ENCODE assay signal across 1 cellular context in genomic region chr20:32672982-32673727, GRCh38.
TF ChIP-seq lines count a peak whose summit lies in the region.

No MANE protein-coding gene starts in this region.

TF ChIP-seq in HepG2, 621 proteins besides CTCF, POLR2A, EP300 and RAD21 (continued from another document and continues in another):
- TF ChIP-seq, protein P1, sequence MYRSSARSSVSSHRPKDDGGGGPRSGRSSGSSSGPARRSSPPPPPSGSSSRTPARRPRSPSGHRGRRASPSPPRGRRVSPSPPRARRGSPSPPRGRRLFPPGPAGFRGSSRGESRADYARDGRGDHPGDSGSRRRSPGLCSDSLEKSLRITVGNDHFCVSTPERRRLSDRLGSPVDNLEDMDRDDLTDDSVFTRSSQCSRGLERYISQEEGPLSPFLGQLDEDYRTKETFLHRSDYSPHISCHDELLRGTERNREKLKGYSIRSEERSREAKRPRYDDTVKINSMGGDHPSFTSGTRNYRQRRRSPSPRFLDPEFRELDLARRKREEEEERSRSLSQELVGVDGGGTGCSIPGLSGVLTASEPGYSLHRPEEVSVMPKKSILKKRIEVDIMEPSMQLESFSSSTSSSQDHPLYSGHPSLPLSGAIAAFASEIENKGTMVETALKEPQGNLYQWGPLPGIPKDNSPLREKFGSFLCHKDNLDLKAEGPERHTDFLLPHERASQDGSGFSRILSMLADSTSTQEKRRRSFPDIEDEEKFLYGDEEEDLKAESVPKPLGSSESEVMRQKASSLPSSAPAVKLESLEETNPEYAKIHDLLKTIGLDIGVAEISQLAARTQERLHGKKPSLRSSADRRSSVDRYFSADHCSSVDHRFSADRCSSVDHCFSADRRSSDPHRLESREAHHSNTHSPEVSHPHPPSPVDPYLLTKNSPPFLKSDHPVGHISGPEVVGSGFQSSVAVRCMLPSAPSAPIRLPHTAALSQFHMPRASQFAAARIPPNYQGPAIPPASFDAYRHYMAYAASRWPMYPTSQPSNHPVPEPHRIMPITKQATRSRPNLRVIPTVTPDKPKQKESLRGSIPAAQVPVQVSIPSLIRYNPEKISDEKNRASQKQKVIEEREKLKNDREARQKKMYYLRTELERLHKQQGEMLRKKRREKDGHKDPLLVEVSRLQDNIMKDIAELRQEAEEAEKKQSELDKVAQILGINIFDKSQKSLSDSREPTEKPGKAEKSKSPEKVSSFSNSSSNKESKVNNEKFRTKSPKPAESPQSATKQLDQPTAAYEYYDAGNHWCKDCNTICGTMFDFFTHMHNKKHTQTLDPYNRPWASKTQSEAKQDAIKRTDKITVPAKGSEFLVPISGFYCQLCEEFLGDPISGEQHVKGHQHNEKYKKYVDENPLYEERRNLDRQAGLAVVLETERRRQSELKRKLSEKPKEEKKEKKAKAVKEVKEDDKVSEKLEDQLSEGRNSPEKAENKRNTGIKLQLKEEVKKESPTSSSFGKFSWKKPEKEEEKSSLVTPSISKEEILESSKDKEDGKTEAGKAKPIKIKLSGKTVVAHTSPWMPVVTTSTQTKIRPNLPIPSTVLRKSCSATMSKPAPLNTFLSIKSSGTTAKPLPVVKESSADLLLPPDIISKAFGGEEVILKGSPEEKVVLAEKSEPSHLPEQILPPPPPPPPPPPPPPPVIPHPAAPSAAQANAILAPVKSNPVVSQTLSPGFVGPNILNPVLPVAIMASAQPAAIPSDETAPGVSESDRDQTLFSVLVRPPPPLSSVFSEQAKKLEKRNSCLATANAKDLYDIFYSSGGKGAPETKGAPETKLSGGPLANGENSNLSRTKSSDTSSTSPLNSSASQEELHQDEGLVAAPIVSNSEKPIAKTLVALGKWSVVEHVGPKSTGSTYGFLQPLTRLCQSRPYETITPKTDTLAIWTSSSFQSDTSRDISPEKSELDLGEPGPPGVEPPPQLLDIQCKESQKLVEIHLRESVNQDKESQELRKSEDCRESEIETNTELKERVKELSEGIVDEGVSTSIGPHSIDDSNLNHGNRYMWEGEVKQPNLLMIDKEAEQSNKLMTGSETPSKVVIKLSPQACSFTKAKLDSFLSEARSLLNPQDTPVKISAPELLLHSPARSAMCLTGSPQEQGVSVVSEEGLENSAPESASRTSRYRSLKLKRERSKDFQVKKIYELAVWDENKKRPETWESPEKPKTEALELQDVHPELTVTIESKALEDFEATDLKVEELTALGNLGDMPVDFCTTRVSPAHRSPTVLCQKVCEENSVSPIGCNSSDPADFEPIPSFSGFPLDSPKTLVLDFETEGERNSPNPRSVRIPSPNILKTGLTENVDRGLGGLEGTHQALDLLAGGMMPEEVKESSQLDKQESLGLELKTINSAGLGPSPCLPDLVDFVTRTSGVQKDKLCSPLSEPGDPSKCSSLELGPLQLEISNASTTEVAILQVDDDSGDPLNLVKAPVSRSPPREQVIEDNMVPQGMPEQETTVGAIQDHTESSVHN (CRISPR knock-in tag; IDR thresholded peaks at IDR 0.05) = peak; percentile 29; the same call in 1 of the 2 replicates
- TF ChIP-seq, protein P2, sequence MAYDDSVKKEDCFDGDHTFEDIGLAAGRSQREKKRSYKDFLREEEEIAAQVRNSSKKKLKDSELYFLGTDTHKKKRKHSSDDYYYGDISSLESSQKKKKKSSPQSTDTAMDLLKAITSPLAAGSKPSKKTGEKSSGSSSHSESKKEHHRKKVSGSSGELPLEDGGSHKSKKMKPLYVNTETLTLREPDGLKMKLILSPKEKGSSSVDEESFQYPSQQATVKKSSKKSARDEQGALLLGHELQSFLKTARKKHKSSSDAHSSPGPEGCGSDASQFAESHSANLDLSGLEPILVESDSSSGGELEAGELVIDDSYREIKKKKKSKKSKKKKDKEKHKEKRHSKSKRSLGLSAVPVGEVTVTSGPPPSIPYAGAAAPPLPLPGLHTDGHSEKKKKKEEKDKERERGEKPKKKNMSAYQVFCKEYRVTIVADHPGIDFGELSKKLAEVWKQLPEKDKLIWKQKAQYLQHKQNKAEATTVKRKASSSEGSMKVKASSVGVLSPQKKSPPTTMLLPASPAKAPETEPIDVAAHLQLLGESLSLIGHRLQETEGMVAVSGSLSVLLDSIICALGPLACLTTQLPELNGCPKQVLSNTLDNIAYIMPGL (CRISPR knock-in tag; IDR thresholded peaks at IDR 0.05; ENCODE audit: borderline replicate concordance in 1 of 2, low read depth in 1 of 2) = 0 out of 4 replicates have a peak, but pooled peaks of 1 of the 2 experiments have one; percentile 12
- TF ChIP-seq MAFK (conservative IDR thresholded peaks at IDR 0.05 in 1 of 2, IDR thresholded peaks at IDR 0.05 in 1 of 2; ENCODE audit: low read length in 2 of 2) = no peak
- TF ChIP-seq ZNF180 (CRISPR knock-in tag; IDR thresholded peaks at IDR 0.05; ENCODE audit: borderline replicate concordance, low read depth) = no peak
- no peak for TF ChIP-seq ZNF224 (CRISPR knock-in tag; IDR thresholded peaks at IDR 0.05)
- TF ChIP-seq ZNF225 (CRISPR knock-in tag; IDR thresholded peaks at IDR 0.05) = peak; percentile 76; the same call in 1 of the 2 replicates
- TF ChIP-seq, protein P3, sequence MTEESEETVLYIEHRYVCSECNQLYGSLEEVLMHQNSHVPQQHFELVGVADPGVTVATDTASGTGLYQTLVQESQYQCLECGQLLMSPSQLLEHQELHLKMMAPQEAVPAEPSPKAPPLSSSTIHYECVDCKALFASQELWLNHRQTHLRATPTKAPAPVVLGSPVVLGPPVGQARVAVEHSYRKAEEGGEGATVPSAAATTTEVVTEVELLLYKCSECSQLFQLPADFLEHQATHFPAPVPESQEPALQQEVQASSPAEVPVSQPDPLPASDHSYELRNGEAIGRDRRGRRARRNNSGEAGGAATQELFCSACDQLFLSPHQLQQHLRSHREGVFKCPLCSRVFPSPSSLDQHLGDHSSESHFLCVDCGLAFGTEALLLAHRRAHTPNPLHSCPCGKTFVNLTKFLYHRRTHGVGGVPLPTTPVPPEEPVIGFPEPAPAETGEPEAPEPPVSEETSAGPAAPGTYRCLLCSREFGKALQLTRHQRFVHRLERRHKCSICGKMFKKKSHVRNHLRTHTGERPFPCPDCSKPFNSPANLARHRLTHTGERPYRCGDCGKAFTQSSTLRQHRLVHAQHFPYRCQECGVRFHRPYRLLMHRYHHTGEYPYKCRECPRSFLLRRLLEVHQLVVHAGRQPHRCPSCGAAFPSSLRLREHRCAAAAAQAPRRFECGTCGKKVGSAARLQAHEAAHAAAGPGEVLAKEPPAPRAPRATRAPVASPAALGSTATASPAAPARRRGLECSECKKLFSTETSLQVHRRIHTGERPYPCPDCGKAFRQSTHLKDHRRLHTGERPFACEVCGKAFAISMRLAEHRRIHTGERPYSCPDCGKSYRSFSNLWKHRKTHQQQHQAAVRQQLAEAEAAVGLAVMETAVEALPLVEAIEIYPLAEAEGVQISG (CRISPR knock-in tag; IDR thresholded peaks at IDR 0.05) = 0 out of 2 replicates have a peak, but pooled peaks have one; percentile 29
- no peak for TF ChIP-seq ZBTB49 (CRISPR knock-in tag; IDR thresholded peaks at IDR 0.05; ENCODE audit: borderline replicate concordance)
- 0 out of 2 replicates have a peak, but pooled peaks have one; percentile 55 for TF ChIP-seq ZNF296 (CRISPR knock-in tag; conservative IDR thresholded peaks at IDR 0.05)
- TF ChIP-seq, protein P4, sequence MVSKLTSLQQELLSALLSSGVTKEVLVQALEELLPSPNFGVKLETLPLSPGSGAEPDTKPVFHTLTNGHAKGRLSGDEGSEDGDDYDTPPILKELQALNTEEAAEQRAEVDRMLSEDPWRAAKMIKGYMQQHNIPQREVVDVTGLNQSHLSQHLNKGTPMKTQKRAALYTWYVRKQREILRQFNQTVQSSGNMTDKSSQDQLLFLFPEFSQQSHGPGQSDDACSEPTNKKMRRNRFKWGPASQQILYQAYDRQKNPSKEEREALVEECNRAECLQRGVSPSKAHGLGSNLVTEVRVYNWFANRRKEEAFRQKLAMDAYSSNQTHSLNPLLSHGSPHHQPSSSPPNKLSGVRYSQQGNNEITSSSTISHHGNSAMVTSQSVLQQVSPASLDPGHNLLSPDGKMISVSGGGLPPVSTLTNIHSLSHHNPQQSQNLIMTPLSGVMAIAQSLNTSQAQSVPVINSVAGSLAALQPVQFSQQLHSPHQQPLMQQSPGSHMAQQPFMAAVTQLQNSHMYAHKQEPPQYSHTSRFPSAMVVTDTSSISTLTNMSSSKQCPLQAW (CRISPR knock-in tag; IDR thresholded peaks at IDR 0.05) = 0 out of 2 replicates have a peak, but pooled peaks have one; percentile 24
- 0 out of 2 replicates have a peak, but pooled peaks have one; percentile 49 for TF ChIP-seq ZSCAN31 (CRISPR knock-in tag; IDR thresholded peaks at IDR 0.05; ENCODE audit: low read depth)
- TF ChIP-seq, protein P5, sequence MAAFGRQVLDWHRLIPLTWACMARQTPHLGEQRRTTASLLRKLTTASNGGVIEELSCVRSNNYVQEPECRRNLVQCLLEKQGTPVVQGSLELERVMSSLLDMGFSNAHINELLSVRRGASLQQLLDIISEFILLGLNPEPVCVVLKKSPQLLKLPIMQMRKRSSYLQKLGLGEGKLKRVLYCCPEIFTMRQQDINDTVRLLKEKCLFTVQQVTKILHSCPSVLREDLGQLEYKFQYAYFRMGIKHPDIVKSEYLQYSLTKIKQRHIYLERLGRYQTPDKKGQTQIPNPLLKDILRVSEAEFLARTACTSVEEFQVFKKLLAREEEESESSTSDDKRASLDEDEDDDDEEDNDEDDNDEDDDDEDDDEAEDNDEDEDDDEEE (CRISPR knock-in tag; IDR thresholded peaks at IDR 0.05) = peak; percentile 16; the same call in 1 of the 2 replicates
- TF ChIP-seq TOPORS (CRISPR knock-in tag; IDR thresholded peaks at IDR 0.05) = 0 out of 2 replicates have a peak, but pooled peaks have one; percentile 58
- TF ChIP-seq, protein P6, sequence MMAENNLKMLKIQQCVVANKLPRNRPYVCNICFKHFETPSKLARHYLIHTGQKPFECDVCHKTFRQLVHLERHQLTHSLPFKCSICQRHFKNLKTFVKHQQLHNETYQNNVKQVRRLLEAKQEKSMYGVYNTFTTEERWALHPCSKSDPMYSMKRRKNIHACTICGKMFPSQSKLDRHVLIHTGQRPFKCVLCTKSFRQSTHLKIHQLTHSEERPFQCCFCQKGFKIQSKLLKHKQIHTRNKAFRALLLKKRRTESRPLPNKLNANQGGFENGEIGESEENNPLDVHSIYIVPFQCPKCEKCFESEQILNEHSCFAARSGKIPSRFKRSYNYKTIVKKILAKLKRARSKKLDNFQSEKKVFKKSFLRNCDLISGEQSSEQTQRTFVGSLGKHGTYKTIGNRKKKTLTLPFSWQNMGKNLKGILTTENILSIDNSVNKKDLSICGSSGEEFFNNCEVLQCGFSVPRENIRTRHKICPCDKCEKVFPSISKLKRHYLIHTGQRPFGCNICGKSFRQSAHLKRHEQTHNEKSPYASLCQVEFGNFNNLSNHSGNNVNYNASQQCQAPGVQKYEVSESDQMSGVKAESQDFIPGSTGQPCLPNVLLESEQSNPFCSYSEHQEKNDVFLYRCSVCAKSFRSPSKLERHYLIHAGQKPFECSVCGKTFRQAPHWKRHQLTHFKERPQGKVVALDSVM (CRISPR knock-in tag; IDR thresholded peaks at IDR 0.05) = 0 out of 2 replicates have a peak, but pooled peaks have one; percentile 59
- no peak for TF ChIP-seq MAFF (IDR thresholded peaks at IDR 0.05; ENCODE audit: low read depth, low read length)
- no peak for TF ChIP-seq KMT2A (CRISPR knock-in tag; IDR thresholded peaks at IDR 0.05)
- TF ChIP-seq SAFB2 (CRISPR knock-in tag; IDR thresholded peaks at IDR 0.05; ENCODE audit: borderline replicate concordance, low read depth) = no peak
- TF ChIP-seq ZNF354B (CRISPR knock-in tag; IDR thresholded peaks at IDR 0.05) = no peak
- TF ChIP-seq, protein P7, sequence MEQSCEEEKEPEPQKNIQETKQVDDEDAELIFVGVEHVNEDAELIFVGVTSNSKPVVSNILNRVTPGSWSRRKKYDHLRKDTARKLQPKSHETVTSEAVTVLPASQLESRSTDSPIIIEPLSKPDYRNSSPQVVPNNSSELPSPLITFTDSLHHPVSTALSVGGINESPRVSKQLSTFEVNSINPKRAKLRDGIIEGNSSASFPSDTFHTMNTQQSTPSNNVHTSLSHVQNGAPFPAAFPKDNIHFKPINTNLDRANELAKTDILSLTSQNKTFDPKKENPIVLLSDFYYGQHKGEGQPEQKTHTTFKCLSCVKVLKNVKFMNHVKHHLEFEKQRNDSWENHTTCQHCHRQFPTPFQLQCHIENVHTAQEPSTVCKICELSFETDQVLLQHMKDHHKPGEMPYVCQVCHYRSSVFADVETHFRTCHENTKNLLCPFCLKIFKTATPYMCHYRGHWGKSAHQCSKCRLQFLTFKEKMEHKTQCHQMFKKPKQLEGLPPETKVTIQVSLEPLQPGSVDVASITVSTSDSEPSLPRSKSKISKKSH (CRISPR knock-in tag; IDR thresholded peaks at IDR 0.05; ENCODE audit: borderline replicate concordance) = peak; percentile 58; the same call in 1 of the 2 replicates
- peak; percentile 38; the same call in 1 of the 2 replicates for TF ChIP-seq KAT8 (CRISPR knock-in tag; IDR thresholded peaks at IDR 0.05)
- TF ChIP-seq DPF2 (CRISPR knock-in tag; IDR thresholded peaks at IDR 0.05; ENCODE audit: borderline replicate concordance, low read depth) = 0 out of 2 replicates have a peak, but pooled peaks have one; percentile 23
- TF ChIP-seq SAP130 (CRISPR knock-in tag; IDR thresholded peaks at IDR 0.05; ENCODE audit: low read depth) = peak; percentile 28; the same call in 1 of the 2 replicates
- TF ChIP-seq NR2F6 (IDR thresholded peaks at IDR 0.05) = no peak
- 0 out of 2 replicates have a peak, but pooled peaks have one; percentile 9 for TF ChIP-seq NR2F6 (CRISPR knock-in tag; IDR thresholded peaks at IDR 0.05)
- TF ChIP-seq ZNF598 (CRISPR knock-in tag; IDR thresholded peaks at IDR 0.05; ENCODE audit: borderline replicate concordance) = no peak; the same call in 1 of the 2 replicates
- no peak for TF ChIP-seq THYN1 (CRISPR knock-in tag; IDR thresholded peaks at IDR 0.05; ENCODE audit: borderline replicate concordance, low read depth)
- TF ChIP-seq IRX3 (CRISPR knock-in tag; IDR thresholded peaks at IDR 0.05; ENCODE audit: borderline replicate concordance, low read depth) = no peak
- TF ChIP-seq ATRX (CRISPR knock-in tag; IDR thresholded peaks at IDR 0.05; ENCODE audit: borderline replicate concordance) = no peak
- peak; percentile 38; the same call in 1 of the 2 replicates for TF ChIP-seq MAX (IDR thresholded peaks at IDR 0.05)
